ENCODE assay signal across 8 cellular contexts in the genomic region with DNA sequence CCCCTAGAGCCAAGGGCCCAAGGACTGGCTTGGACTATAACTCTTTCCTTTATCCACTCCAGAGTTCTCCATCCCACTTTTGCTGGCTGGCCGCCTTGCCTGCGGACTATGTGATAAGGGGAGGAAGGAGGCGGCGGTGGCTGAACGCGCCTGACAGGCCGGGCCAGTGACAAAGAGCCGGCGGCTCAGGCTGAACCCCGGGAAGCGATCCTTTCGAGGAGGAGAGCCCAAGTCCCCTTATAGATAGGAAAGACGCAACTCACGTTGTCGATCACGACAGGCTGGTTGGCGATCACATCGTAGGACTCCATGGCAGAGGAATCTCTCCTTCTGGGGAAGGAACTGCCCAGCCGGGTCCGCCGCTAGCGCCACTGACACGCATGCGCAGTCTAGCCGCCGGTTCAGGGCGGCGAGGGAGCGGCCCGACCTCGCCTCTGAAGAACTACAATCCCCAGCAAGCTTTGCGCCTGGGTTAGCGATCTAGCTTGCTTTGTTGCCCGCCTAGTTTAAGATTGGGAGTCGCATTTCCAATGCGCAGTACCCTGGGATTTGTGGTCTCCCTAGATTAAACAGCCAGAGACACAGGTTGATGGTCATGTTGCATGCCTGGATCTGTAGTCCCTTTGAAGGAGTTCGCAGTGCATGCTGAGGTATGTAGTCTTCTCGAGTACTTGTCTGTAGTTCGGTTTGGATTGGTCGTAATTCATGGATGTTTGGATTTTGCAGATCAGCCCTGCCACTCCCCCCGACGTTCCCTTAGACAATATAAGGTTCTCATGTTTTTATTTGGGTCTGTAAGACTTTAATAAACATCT. TPM values are rescaled to one million over a fixed set of nuclear protein-coding genes. Genes with fewer than 3 reads are reported as not detected.
DNase-seq lines count a peak whose midpoint lies in the region; ATAC-seq and TF ChIP-seq lines count a peak whose summit lies in the region.

A gene (minus strand): TSS at position 376 of the 815 bp plus-strand sequence. CDS start 65 bp downstream, at position 311.

- H3K27ac Mint-ChIP-seq in activated naive CD4-positive, alpha-beta T cell treated with anti-CD3 and anti-CD28 coated beads, Interleukin-2, amount 50 U/mL, for 72 hours = no peak within 1 kb of the TSS

- ATAC-seq in HG02623 (IDR thresholded peaks at IDR 0.05; ENCODE audit: unreplicated experiment) = peak; percentile 33
- ATAC-seq in activated naive CD4-positive, alpha-beta T cell treated with anti-CD3 and anti-CD28 coated beads, Interleukin-2, amount 50 U/mL, for 72 hours = peak; percentile 55 to 71

- DNase-seq in GM10266 (ENCODE audit: extremely low spot score) (peak; percentile 87), NCI-H1105 (lab: John Stamatoyannopoulos, UW) (peak; percentile 91), SKM-1 (lab: John Stamatoyannopoulos, UW; ENCODE audit: unreplicated experiment) (peak; percentile 96), glomerular endothelial cell (ENCODE audit: extremely low read depth, low read depth, low spot score) (peak; percentile 100), occipital lobe (lab: John Stamatoyannopoulos, UW) (peak; percentile 97)
- DNase-seq in activated naive CD4-positive, alpha-beta T cell treated with anti-CD3 and anti-CD28 coated beads, Interleukin-2, amount 50 U/mL, for 72 hours (ENCODE audit: low spot score in 2 of 2) = peak; percentile 93 to 95

- H3K36me3 Mint-ChIP-seq in activated naive CD4-positive, alpha-beta T cell treated with anti-CD3 and anti-CD28 coated beads, Interleukin-2, amount 50 U/mL, for 72 hours = no peaks in the 10 kb centered on the region

- no peaks in the 10 kb centered on the region for H3K9me3 Mint-ChIP-seq in activated naive CD4-positive, alpha-beta T cell treated with anti-CD3 and anti-CD28 coated beads, Interleukin-2, amount 50 U/mL, for 72 hours

- peak within 1 kb of the TSS; percentile 93 for H3K27ac ChIP-seq in temporal lobe (ENCODE audit: low read depth, low read length)

- no peak for TF ChIP-seq CTCF in GM10266 (IDR thresholded peaks at IDR 0.05; ENCODE audit: control insufficient read depth, insufficient read depth, low read depth, missing control alignments)

RNA-seq across cellular contexts. Expression of the gene that starts here (rescaled TPM):
- 10 to 100 TPM; 48.9 to 97.4 TPM for total RNA-seq in activated naive CD4-positive, alpha-beta T cell treated with anti-CD3 and anti-CD28 coated beads, Interleukin-2, amount 50 U/mL, for 72 hours
- total RNA-seq in glomerular endothelial cell (172 and 205 TPM in 2 replicates), occipital lobe (164 TPM), temporal lobe (148 TPM)

Comparison
In these comparisons a context has a peak if more than half of its experiments do, and no peak if none do; other contexts are left out.
1. Peak in every context shown above with its lines: DNase-seq, ATAC-seq and H3K27ac ChIP-seq.